5 cellular contexts compared by ENCODE assay signal in the genomic region with DNA sequence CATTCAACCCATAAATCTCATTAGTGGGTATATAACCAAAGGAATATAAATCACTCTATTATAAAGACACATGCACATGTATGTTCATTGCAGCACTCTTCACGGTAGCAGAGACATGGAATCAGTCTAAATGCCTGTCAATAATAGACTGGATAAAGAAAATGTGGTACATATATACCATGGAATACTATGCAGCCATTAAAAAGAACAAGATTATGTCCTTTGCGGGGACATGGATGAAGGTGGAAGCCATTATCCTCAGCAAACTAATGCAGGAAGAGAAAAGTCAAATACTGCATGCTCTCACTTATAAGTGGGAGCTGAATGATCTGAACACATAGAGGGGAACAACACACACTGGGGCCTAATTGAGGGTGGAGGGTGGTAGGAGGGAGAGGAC. TPM values are rescaled to one million over a fixed set of nuclear protein-coding genes. Genes with fewer than 3 reads are reported as not detected.
DNase-seq lines count a peak whose midpoint lies in the region; ATAC-seq, FAIRE-seq and TF ChIP-seq lines count a peak whose summit lies in the region.
"Not testable (repeated sequence)": the region's sequence is repeated elsewhere in the genome, so short reads cannot be mapped to it uniquely, and the experiment has no call there.

No MANE protein-coding gene starts in this region.

- H3K4me1 ChIP-seq in GM12878 (ENCODE audit: control insufficient read depth, insufficient read depth, low read length), result not testable (repeated sequence)

- TF ChIP-seq EP300 in GM12878 (IDR thresholded peaks at IDR 0.05; ENCODE audit: borderline replicate concordance in 1 of 2, control insufficient read depth in 1 of 2, low read depth in 2 of 2, low read length in 2 of 2), result not testable (repeated sequence)

- H3K4me3 ChIP-seq in GM12878, result not testable (repeated sequence)

- peaks cover 3 to 24% of the 10 kb centered on the region in 2 experiments; a peak in 3 of 4 replicates for H3K36me3 ChIP-seq in GM12878 (ENCODE audit: control insufficient read depth in 2 of 2, insufficient read depth in 2 of 2, low read length in 1 of 2)

- RAD21 ChIA-PET in GM12878 (lab: Charles Lee; ENCODE audit: unreplicated experiment), result not testable (repeated sequence)

- BruUV-seq in Calu3 (replicated peaks; lab: Mats Ljungman, UMichigan), result not testable (repeated sequence)
- TSS peak; percentile 8 for BruUV-seq in GM12878 (replicated peaks; lab: Mats Ljungman, UMichigan)

- H4K20me1 ChIP-seq in GM12878 (ENCODE audit: control insufficient read depth, insufficient read depth), result not testable (repeated sequence)

- TF ChIP-seq CTCF in Calu3 (IDR thresholded peaks at IDR 0.05; ENCODE audit: unreplicated experiment); HFFc6 (IDR thresholded peaks at IDR 0.05); GM12878 (IDR thresholded peaks at IDR 0.05 in 2 of 3, conservative IDR thresholded peaks at IDR 0.05 in 1 of 3; ENCODE audit: control insufficient read depth in 2 of 3, extremely low read depth in 1 of 3, insufficient read depth in 1 of 3, low read depth in 3 of 3, low read length in 3 of 3); endothelial cell (IDR thresholded peaks at IDR 0.05; ENCODE audit: unreplicated experiment): not testable (repeated sequence)

- H3K27me3 Mint-ChIP-seq in Calu3 (ENCODE audit: unreplicated experiment); HFFc6 (ENCODE audit: insufficient read depth); endothelial cell (ENCODE audit: unreplicated experiment): not testable (repeated sequence)

- H3K36me3 Mint-ChIP-seq in Calu3 (ENCODE audit: insufficient read depth, unreplicated experiment) (peaks cover 93% of the 10 kb centered on the region), HFFc6 (ENCODE audit: low read depth) (peaks cover 50% of the 10 kb centered on the region), endothelial cell (ENCODE audit: low read depth, unreplicated experiment) (peaks cover 23% of the 10 kb centered on the region)

- not testable (repeated sequence) for ATAC-seq in GM12878

- H3K27ac ChIP-seq in GM12878 (ENCODE audit: control insufficient read depth, insufficient read depth), result not testable (repeated sequence)

- WGBS in GM12878 (ENCODE audit: insufficient coverage, insufficient replicate concordance, low lambda C conversion rate, missing lambda C conversion rate), result 92% methylated on average over 2 of the region's 2 CpGs

- peak; percentile 35 for FAIRE-seq in GM19239 (lab: Jason Lieb, UNC)
- FAIRE-seq in GM12878 (lab: Jason Lieb, UNC), result not testable (repeated sequence)

- H3K27ac Mint-ChIP-seq in Calu3 (ENCODE audit: unreplicated experiment) (peak overlapping the region; percentile 35), HFFc6 (0 out of 2 replicates have a peak overlapping the region, but pooled peaks have one; percentile 27)
- not testable (repeated sequence) for H3K27ac Mint-ChIP-seq in endothelial cell (ENCODE audit: unreplicated experiment)

- H3K4me1 Mint-ChIP-seq in Calu3 (ENCODE audit: low read depth, unreplicated experiment), result peaks cover 45% of the 10 kb centered on the region
- H3K4me1 Mint-ChIP-seq in HFFc6 (ENCODE audit: low read depth), result peaks cover 88% of the 10 kb centered on the region
- not testable (repeated sequence) for H3K4me1 Mint-ChIP-seq in endothelial cell (ENCODE audit: unreplicated experiment)

- not testable (repeated sequence) for H2AFZ ChIP-seq in GM12878 (ENCODE audit: control insufficient read depth, low read depth, low read length)

- POLR2A ChIA-PET in GM12878 (lab: Charles Lee), result not testable (repeated sequence)

- SMC1A ChIA-PET in GM12878 (lab: Charles Lee; ENCODE audit: uncharacterized antibody, unreplicated experiment), result interaction anchor here (1.2 kb wide), 1 partner anchor 8 kb away, joined by 3 read pairs; no protein-coding TSS in a partner anchor

- H3K79me2 ChIP-seq in GM12878 (ENCODE audit: control insufficient read depth, insufficient read depth, low read length), result peaks cover 38% of the 10 kb centered on the region

- TF ChIP-seq POLR2A in GM12878 (IDR thresholded peaks at IDR 0.05; ENCODE audit: low read depth, low read length), result not testable (repeated sequence)

- DNase-seq in Calu3; GM19239 (ENCODE audit: insufficient read length, low spot score); HFFc6; GM12878 (ENCODE audit: low read depth, low spot score); endothelial cell (ENCODE audit: low spot score): not testable (repeated sequence)

- in situ Hi-C loops in GM12878 (cut with MboI), result not testable (repeated sequence)

- H3K9me3 Mint-ChIP-seq in Calu3 (ENCODE audit: low read depth, unreplicated experiment); HFFc6; endothelial cell (ENCODE audit: unreplicated experiment): not testable (repeated sequence)

- not testable (repeated sequence) for H3K9ac ChIP-seq in GM12878 (ENCODE audit: control insufficient read depth, insufficient read depth, low read length)

- not testable (repeated sequence) for H3K27me3 ChIP-seq in GM12878 (replicated peaks in 1 of 2; ENCODE audit: control insufficient read depth in 2 of 2, insufficient read depth in 2 of 2, low read length in 1 of 2)

- TF ChIP-seq RAD21 in GM12878 (IDR thresholded peaks at IDR 0.05; ENCODE audit: insufficient read depth, low read depth, low read length), result not testable (repeated sequence)

- CTCF ChIA-PET in Calu3 (lab: Charles Lee), result interaction anchor here (0.6 kb wide), 1 partner anchor 23 kb away, joined by 5 read pairs; no protein-coding TSS in a partner anchor
- CTCF ChIA-PET in GM12878 (lab: Yijun Ruan, JAX), result interaction anchor here (0.9 kb wide), 1 partner anchor 9 kb away, joined by 3 read pairs; no protein-coding TSS in a partner anchor

- not testable (repeated sequence) for H3K4me3 Mint-ChIP-seq in Calu3 (ENCODE audit: low read depth, unreplicated experiment); HFFc6
- peak overlapping the region; percentile 22 for H3K4me3 Mint-ChIP-seq in endothelial cell (ENCODE audit: unreplicated experiment)

- not testable (repeated sequence) for H3K9me3 ChIP-seq in GM12878 (replicated peaks; ENCODE audit: control insufficient read depth, insufficient read depth, low read length)

- intact Hi-C loops in Calu3 (cut with micrococcal nuclease; ENCODE audit: unreplicated experiment); GM12878 (cut with micrococcal nuclease; ENCODE audit: unreplicated experiment): not testable (repeated sequence)

- H3K4me2 ChIP-seq in GM12878 (ENCODE audit: control insufficient read depth, insufficient read depth), result not testable (repeated sequence)

RNA-seq across cellular contexts. Expression of a gene that starts 38.4 kb away (rescaled TPM):
- total RNA-seq in Calu3 (2022), result 163 and 193 TPM in 2 replicates
- total RNA-seq in HFFc6 (2021; fragmentation: NEBNext Ultra II Directional; extraction: Animal tissue kit (Norgen Biotek cat#: 25700)), result 10 to 100 TPM; 61.6 to 89.8 (median 64.9) TPM
- 125 and 130 TPM in 2 replicates for total RNA-seq in GM12878 (2013; cell fraction: nucleolus; rRNA removed)
- total RNA-seq in GM12878 (2014; rRNA removed), result 23.3 and 27.1 TPM in 2 replicates
- 20.3 and 22.4 TPM in 2 replicates for total RNA-seq in GM12878 (2014; rRNA removed; fragmentation: Illumina TruSeq; extraction: Trizol)
- 26.1 and 26.9 TPM in 2 replicates for total RNA-seq in GM12878 (2021)
- polyA plus RNA-seq in GM12878 (2011; ENCODE audit: low read depth), result 12.6 TPM
- 72.3 and 101 TPM in 2 replicates for polyA plus RNA-seq in GM12878 (2011; rRNA removed)
- polyA plus RNA-seq in GM12878 (2011; cell fraction: cytosol; rRNA removed), result 31.1 and 32.2 TPM in 2 replicates
- polyA plus RNA-seq in GM12878 (2011; cell fraction: nucleus; rRNA removed), result 80.1 and 92.8 TPM in 2 replicates
- 18.4 and 36.3 TPM in 2 replicates for polyA plus RNA-seq in GM12878 (2012)
- polyA plus RNA-seq in GM12878 (2014; fragmentation: Illumina TruSeq; extraction: Trizol), result 33.6 and 42.6 TPM in 2 replicates
- polyA plus RNA-seq in GM12878 (2014; fragmentation: Nextera tagmentation; extraction: Ambion mirVana), result 10 to 100 TPM in 1 of 2 experiments, 1 to 10 TPM in 1; 7.8 to 12.0 TPM
- polyA plus RNA-seq in GM12878 (2014; rRNA removed), result 21.7 and 26.7 TPM in 2 replicates
- polyA plus RNA-seq in GM12878 (2016; fragmentation: Nextera tagmentation; extraction: Ambion mirVana), result 10 to 100 TPM; 18.4 to 18.9 TPM
- 51.4 and 59.8 TPM in 2 replicates for polyA minus RNA-seq in GM12878 (2011; rRNA and poly(A)+ RNA removed)
- 14.6 and 15.7 TPM in 2 replicates for polyA minus RNA-seq in GM12878 (2011; cell fraction: cytosol; rRNA and poly(A)+ RNA removed)
- 52.3 and 87.1 TPM in 2 replicates for polyA minus RNA-seq in GM12878 (2011; cell fraction: nucleus; rRNA and poly(A)+ RNA removed)
- total RNA-seq in endothelial cell (ENCODE audit: unreplicated experiment), result 48.7 TPM
